Comparison of ENCODE assay signal across 17 cellular contexts in the genomic region with DNA sequence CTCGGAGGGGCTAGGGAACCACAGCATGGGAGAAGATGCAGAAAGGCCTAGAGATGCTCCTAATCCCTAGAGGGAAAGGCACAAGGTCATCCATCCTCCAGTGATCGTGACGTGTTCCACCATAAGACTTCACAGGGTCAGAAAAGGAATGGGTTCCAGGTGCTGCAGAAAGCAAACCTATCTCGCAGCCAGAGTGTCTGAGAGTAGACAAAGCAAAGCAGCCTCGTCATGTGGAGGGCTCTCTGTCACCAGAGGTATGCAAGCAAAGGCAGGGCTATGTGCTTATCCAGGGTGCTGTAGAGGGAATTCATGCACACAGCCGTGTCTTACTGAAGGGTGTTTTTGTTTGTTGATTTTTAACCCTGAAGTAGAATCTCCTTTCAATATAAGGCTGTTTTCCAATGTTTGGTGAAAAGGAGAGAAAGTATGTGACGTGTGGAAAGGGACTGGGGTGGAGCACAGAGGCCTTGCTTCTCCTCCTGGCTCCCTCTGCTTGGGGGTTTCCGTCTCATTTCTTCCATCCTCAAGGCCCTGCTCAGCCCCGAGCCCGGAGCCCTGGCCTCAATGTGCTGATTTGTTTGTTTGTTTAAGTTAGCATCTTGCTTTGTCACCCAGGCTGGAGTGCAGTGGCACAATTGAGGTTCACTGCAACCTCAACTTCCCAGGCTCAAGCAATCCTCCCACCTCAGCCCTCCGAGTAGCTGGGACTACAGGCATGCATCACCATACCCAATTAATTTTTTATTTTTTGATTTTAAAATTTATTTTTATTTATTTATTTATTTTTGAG. TPM values are rescaled to one million over a fixed set of nuclear protein-coding genes. Genes with fewer than 3 reads are reported as not detected.
DNase-seq lines count a peak whose midpoint lies in the region; ATAC-seq, FAIRE-seq and TF ChIP-seq lines count a peak whose summit lies in the region.
"Had no signal": no experiment of that assay in that cellular context is flagged by ENCODE, and none has a peak within 500 bp of the region (broad histone marks: within the 10 kb centered on the region; RNA-seq: fewer than 3 reads in every experiment).

No MANE protein-coding gene starts in this region.

- no peaks in the 10 kb centered on the region for H3K9me3 Mint-ChIP-seq in activated naive CD4-positive, alpha-beta T cell treated with anti-CD3 and anti-CD28 coated beads for 36 hours
- H3K9me3 Mint-ChIP-seq in activated naive CD4-positive, alpha-beta T cell treated with anti-CD3 and anti-CD28 coated beads, Interleukin-2, amount 50 U/mL, for 72 hours = no peaks in the 10 kb centered on the region
- no peaks in the 10 kb centered on the region for H3K9me3 Mint-ChIP-seq in effector memory CD8-positive, alpha-beta T cell
- H3K9me3 Mint-ChIP-seq: activated T-helper 1 cell treated with anti-CD3 and anti-CD28 coated beads, Interleukin-12 subunit alpha, Interleukin-12 subunit beta, Interleukin-2, Interleukin-4 antibody, amounts not matched to agents 30 ng/mL and 10 ng/mL and 1 ng/mL, durations not matched to agents 14 hours and 24 hours and 36 hours had no signal

- H3K27me3 ChIP-seq in transverse colon = peaks cover 13% of the 10 kb centered on the region

- H3K9me3 ChIP-seq in T-helper 17 cell (ENCODE audit: control insufficient read depth, low read length, poor library complexity, severe bottlenecking) (no peaks in the 10 kb centered on the region), transverse colon (no peaks in the 10 kb centered on the region), kidney (ENCODE audit: control insufficient read depth in 1 of 2, low read length in 2 of 2) (no peaks in the 10 kb centered on the region)

- WGBS in transverse colon (ENCODE audit: low coverage in 1 of 2), 2 donors = 70 to 77% methylated on average over 4 to 11 of the region's 11 CpGs

- CTCF ChIA-PET in activated naive CD4-positive, alpha-beta T cell treated with anti-CD3 and anti-CD28 coated beads for 36 hours (lab: Charles Lee) = interaction anchor here (0.9 to 1.1 kb wide), 2 partner anchors 20 to 63 kb away, joined by 3 to 5 read pairs; no protein-coding TSS in a partner anchor

- in situ Hi-C loops in transverse colon (cut with MboI; ENCODE audit: low pct_ligation_motif_present in 1 of 4, low pct_unique_long_range_greater_than_20kb in 1 of 4, low sequenced_read_pairs in 3 of 4) = no loop called here

- H3K4me1 ChIP-seq in transverse colon (no peaks in the 10 kb centered on the region), kidney (ENCODE audit: control insufficient read depth in 1 of 2, insufficient read depth in 1 of 2, low read depth in 1 of 2, low read length in 2 of 2) (no peaks in the 10 kb centered on the region)
- H3K4me1 ChIP-seq: parathyroid adenoma had no signal

- TF ChIP-seq CTCF in transverse colon (IDR thresholded peaks at IDR 0.05) = no peak
- no peak for TF ChIP-seq CTCF in kidney (IDR thresholded peaks at IDR 0.05; ENCODE audit: borderline replicate concordance, extremely low read depth, insufficient read depth)

- no peak overlapping the region for H3K4me3 ChIP-seq in transverse colon
- no peak overlapping the region for H3K4me3 ChIP-seq in kidney (ENCODE audit: low read length in 2 of 2)

- DNase-seq in activated naive CD4-positive, alpha-beta T cell treated with anti-CD3 and anti-CD28 coated beads for 36 hours = peak; percentile 3
- DNase-seq in activated naive CD4-positive, alpha-beta T cell treated with anti-CD3 and anti-CD28 coated beads, Interleukin-2, amount 50 U/mL, for 72 hours (ENCODE audit: low spot score in 2 of 2) = no peak
- DNase-seq in T-helper 17 cell (no peak), transverse colon (peak; percentile 4), kidney (no peak), DMS79 treated with DMSO at 0.1 percent for 48 hours (lab: John Stamatoyannopoulos, UW) (no peak)
- DNase-seq in effector memory CD8-positive, alpha-beta T cell = no peak
- DNase-seq in stimulated activated naive CD4-positive, alpha-beta T cell treated with Interleukin-2 at 50 U/mL for 16 hours (lab: John Stamatoyannopoulos, UW) = no peak
- DNase-seq: effector CD8-positive, alpha-beta T cell; hippocampal formation; left colon; NCI-H187; NCI-H69; substantia nigra had no signal

- H3K4me1 Mint-ChIP-seq in activated naive CD4-positive, alpha-beta T cell treated with anti-CD3 and anti-CD28 coated beads for 36 hours (ENCODE audit: low read depth) = peaks cover 78% of the 10 kb centered on the region
- peaks cover 28% of the 10 kb centered on the region for H3K4me1 Mint-ChIP-seq in T-helper 17 cell
- peaks cover 16 to 27% of the 10 kb centered on the region in 2 donors for H3K4me1 Mint-ChIP-seq in effector memory CD8-positive, alpha-beta T cell (ENCODE audit: low read depth in 2 of 2)

- FAIRE-seq in kidney (lab: Jason Lieb, UNC) = no peak
- FAIRE-seq: G401.6 had no signal

- no peak overlapping the region for H3K4me3 Mint-ChIP-seq in activated naive CD4-positive, alpha-beta T cell treated with anti-CD3 and anti-CD28 coated beads for 36 hours
- H3K4me3 Mint-ChIP-seq in T-helper 17 cell = peak overlapping the region; percentile 5
- H3K4me3 Mint-ChIP-seq in effector memory CD8-positive, alpha-beta T cell = peak overlapping the region; percentile 33 to 74
- H3K4me3 Mint-ChIP-seq: activated T-helper 1 cell treated with anti-CD3 and anti-CD28 coated beads, Interleukin-12 subunit alpha, Interleukin-12 subunit beta, Interleukin-2, Interleukin-4 antibody, amounts not matched to agents 30 ng/mL and 10 ng/mL and 1 ng/mL, durations not matched to agents 14 hours and 24 hours and 36 hours had no signal

- H3K27ac Mint-ChIP-seq in activated naive CD4-positive, alpha-beta T cell treated with anti-CD3 and anti-CD28 coated beads for 36 hours = no peak overlapping the region
- no peak overlapping the region for H3K27ac Mint-ChIP-seq in activated naive CD4-positive, alpha-beta T cell treated with anti-CD3 and anti-CD28 coated beads, Interleukin-2, amount 50 U/mL, for 72 hours
- peak overlapping the region; percentile 34 for H3K27ac Mint-ChIP-seq in T-helper 17 cell
- peak overlapping the region in 1 of 2 donors; percentile 64 for H3K27ac Mint-ChIP-seq in effector memory CD8-positive, alpha-beta T cell
- H3K27ac Mint-ChIP-seq: activated T-helper 1 cell treated with anti-CD3 and anti-CD28 coated beads, Interleukin-12 subunit alpha, Interleukin-12 subunit beta, Interleukin-2, Interleukin-4 antibody, amounts not matched to agents 30 ng/mL and 10 ng/mL and 1 ng/mL, durations not matched to agents 14 hours and 24 hours and 36 hours had no signal

- no peaks in the 10 kb centered on the region for H3K36me3 Mint-ChIP-seq in activated naive CD4-positive, alpha-beta T cell treated with anti-CD3 and anti-CD28 coated beads for 36 hours (ENCODE audit: low read depth)
- H3K36me3 Mint-ChIP-seq in activated naive CD4-positive, alpha-beta T cell treated with anti-CD3 and anti-CD28 coated beads, Interleukin-2, amount 50 U/mL, for 72 hours = peaks cover 0 to 6% of the 10 kb centered on the region in 2 donors
- H3K36me3 Mint-ChIP-seq in T-helper 17 cell (ENCODE audit: low read depth) = peaks cover 2% of the 10 kb centered on the region
- H3K36me3 Mint-ChIP-seq in effector memory CD8-positive, alpha-beta T cell (ENCODE audit: insufficient read depth) = peaks cover 5% of the 10 kb centered on the region

- H3K9ac ChIP-seq in kidney (ENCODE audit: low read length in 2 of 2) = no peak overlapping the region
- H3K9ac ChIP-seq: parathyroid adenoma had no signal

- TF ChIP-seq POLR2A in transverse colon (IDR thresholded peaks at IDR 0.05) = no peak

- peaks cover 2% of the 10 kb centered on the region for H3K27me3 Mint-ChIP-seq in activated naive CD4-positive, alpha-beta T cell treated with anti-CD3 and anti-CD28 coated beads for 36 hours (ENCODE audit: low read depth)
- peaks cover 10% of the 10 kb centered on the region for H3K27me3 Mint-ChIP-seq in T-helper 17 cell
- H3K27me3 Mint-ChIP-seq in effector memory CD8-positive, alpha-beta T cell = peaks cover 27 to 69% of the 10 kb centered on the region in 2 donors

- H3K27ac ChIP-seq in transverse colon (no peak overlapping the region), kidney (ENCODE audit: low read depth in 2 of 2, low read length in 2 of 2) (no peak overlapping the region)
- H3K27ac ChIP-seq: parathyroid adenoma had no signal

- no peak for ATAC-seq in activated naive CD4-positive, alpha-beta T cell treated with anti-CD3 and anti-CD28 coated beads, Interleukin-2, amount 50 U/mL, for 72 hours
- no peak for ATAC-seq in T-helper 17 cell
- ATAC-seq in effector memory CD8-positive, alpha-beta T cell (replicated peaks) = no peak
- ATAC-seq: left colon had no signal

- H3K36me3 ChIP-seq in transverse colon (no peaks in the 10 kb centered on the region), kidney (ENCODE audit: control insufficient read depth in 1 of 2, insufficient read depth in 2 of 2, low read length in 2 of 2) (no peaks in the 10 kb centered on the region)

- no peak for TF ChIP-seq EP300 in transverse colon (IDR thresholded peaks at IDR 0.05; ENCODE audit: low read depth)

- intact Hi-C loops in activated naive CD4-positive, alpha-beta T cell treated with anti-CD3 and anti-CD28 coated beads for 36 hours (cut with micrococcal nuclease) = loop anchor here (5.0 kb wide), 1 partner anchor 135 kb away; a partner anchor contains a TSS
- intact Hi-C loops in transverse colon (cut with DNase I; ENCODE audit: low total_unique reads) = no loop called here
- intact Hi-C loops in kidney (cut with DNase I) = no loop called here

RNA-seq across cellular contexts. Expression of a gene that starts 3.0 kb away (rescaled TPM):
- total RNA-seq in activated naive CD4-positive, alpha-beta T cell treated with anti-CD3 and anti-CD28 coated beads for 36 hours = under 1 TPM; 0.35 to 0.43 TPM
- 10 to 100 TPM in 1 of 2 donors, 1 to 10 TPM in 1; 2.6 to 12.1 TPM for total RNA-seq in activated naive CD4-positive, alpha-beta T cell treated with anti-CD3 and anti-CD28 coated beads, Interleukin-2, amount 50 U/mL, for 72 hours
- total RNA-seq in T-helper 17 cell = 1 to 10 TPM; 3.8 to 8.3 TPM
- total RNA-seq in transverse colon = 10 to 100 TPM in 1 of 4 donors, 1 to 10 TPM in 2, under 1 TPM in 1; 0.40 to 16.1 (median 2.0) TPM
- total RNA-seq in kidney = 0.69 TPM
- not detected for polyA plus RNA-seq in kidney (ENCODE audit: insufficient read depth, low read depth, low replicate concordance)

RNA-seq across cellular contexts. Expression of a gene that starts 57.3 kb away (rescaled TPM):
- total RNA-seq in activated naive CD4-positive, alpha-beta T cell treated with anti-CD3 and anti-CD28 coated beads for 36 hours = 10 to 100 TPM; 13.0 to 13.6 TPM
- 10 to 100 TPM; 18.4 to 90.2 TPM for total RNA-seq in activated naive CD4-positive, alpha-beta T cell treated with anti-CD3 and anti-CD28 coated beads, Interleukin-2, amount 50 U/mL, for 72 hours
- total RNA-seq in T-helper 17 cell (10 to 100 TPM; 15.3 to 18.6 TPM), transverse colon (1,000 to 10,000 TPM in 3 of 4 donors, 100 to 1,000 TPM in 1; 911 to 2,535 (median 1,776) TPM), kidney (1,131 TPM)
- polyA plus RNA-seq in kidney (ENCODE audit: insufficient read depth, low read depth, low replicate concordance) = 308 TPM

Comparison
In these comparisons a context has a peak if more than half of its experiments do, and no peak if none do; other contexts are left out.
1. DNase-seq: peak in activated naive CD4-positive, alpha-beta T cell treated with anti-CD3 and anti-CD28 coated beads for 36 hours (single experiment) and transverse colon (single experiment); none in activated naive CD4-positive, alpha-beta T cell treated with anti-CD3 and anti-CD28 coated beads, Interleukin-2, amount 50 U/mL, for 72 hours (0 of 2), T-helper 17 cell (0 of 3), effector memory CD8-positive, alpha-beta T cell (0 of 3), kidney (single experiment), stimulated activated naive CD4-positive, alpha-beta T cell treated with Interleukin-2 at 50 U/mL for 16 hours (single experiment) and DMS79 treated with DMSO at 0.1 percent for 48 hours (single experiment).
2. RNA of a gene that starts 57.3 kb away (total RNA-seq): 911 to 2,535 TPM in transverse colon and 1,131 TPM in kidney (single experiment); 18.4 to 90.2 TPM in activated naive CD4-positive, alpha-beta T cell treated with anti-CD3 and anti-CD28 coated beads, Interleukin-2, amount 50 U/mL, for 72 hours, 15.3 to 18.6 TPM in T-helper 17 cell and 13.0 to 13.6 TPM in activated naive CD4-positive, alpha-beta T cell treated with anti-CD3 and anti-CD28 coated beads for 36 hours; every median in the first group is over 10 times any median in the second.